In genomic region chr4:52712172-52712990, GRCh38 we compare ENCODE assay signal across 1 cellular context.
TF ChIP-seq lines count a peak whose summit lies in the region.

No MANE protein-coding gene starts in this region.

TF ChIP-seq in WTC11, 78 proteins besides CTCF, POLR2A, EP300 and RAD21 (continued from another document):
- TF ChIP-seq AR (CRISPR knock-in tag; IDR thresholded peaks at IDR 0.05) (no peak), SP1 (CRISPR knock-in tag; conservative IDR thresholded peaks at IDR 0.05) (peak; percentile 95), JAZF1 (CRISPR knock-in tag; IDR thresholded peaks at IDR 0.05) (no peak), CREB1 (CRISPR knock-in tag; IDR thresholded peaks at IDR 0.05) (no peak), ZNF425 (CRISPR knock-in tag; conservative IDR thresholded peaks at IDR 0.05) (no peak), RORB (CRISPR knock-in tag; IDR thresholded peaks at IDR 0.05) (no peak), GABPB1 (CRISPR knock-in tag; IDR thresholded peaks at IDR 0.05) (peak; percentile 31; the same call in 1 of the 2 replicates), SOX15 (CRISPR knock-in tag; IDR thresholded peaks at IDR 0.05) (no peak), ZNF317 (CRISPR knock-in tag; IDR thresholded peaks at IDR 0.05; ENCODE audit: borderline replicate concordance, low read depth) (no peak), MAX (CRISPR knock-in tag; IDR thresholded peaks at IDR 0.05) (peak; percentile 87), FOXP1 (CRISPR knock-in tag; IDR thresholded peaks at IDR 0.05; ENCODE audit: borderline replicate concordance) (peak; percentile 89), GTF2I (CRISPR knock-in tag; conservative IDR thresholded peaks at IDR 0.05) (no peak), ETV6 (CRISPR knock-in tag; IDR thresholded peaks at IDR 0.05) (peak; percentile 93), ATF1 (CRISPR knock-in tag; IDR thresholded peaks at IDR 0.05) (peak; percentile 65; the same call in 1 of the 2 replicates), OVOL2 (CRISPR knock-in tag; IDR thresholded peaks at IDR 0.05; ENCODE audit: borderline replicate concordance) (no peak), NFYB (CRISPR knock-in tag; conservative IDR thresholded peaks at IDR 0.05; ENCODE audit: low read depth) (peak; percentile 73), ZNF671 (CRISPR knock-in tag; IDR thresholded peaks at IDR 0.05) (no peak), SMAD4 (CRISPR knock-in tag; IDR thresholded peaks at IDR 0.05) (no peak), TCF7 (CRISPR knock-in tag; IDR thresholded peaks at IDR 0.05; ENCODE audit: low read depth) (no peak), ZNF263 (CRISPR knock-in tag; IDR thresholded peaks at IDR 0.05; ENCODE audit: low read depth) (0 out of 2 replicates have a peak, but pooled peaks have one; percentile 38), NR2C2 (CRISPR knock-in tag; IDR thresholded peaks at IDR 0.05) (no peak), NR1H2 (CRISPR knock-in tag; IDR thresholded peaks at IDR 0.05) (no peak), ZNF138 (CRISPR knock-in tag; conservative IDR thresholded peaks at IDR 0.05) (peak; percentile 69; the same call in 1 of the 2 replicates), HMGXB4 (CRISPR knock-in tag; IDR thresholded peaks at IDR 0.05) (peak; percentile 82; the same call in 1 of the 2 replicates), TEAD1 (CRISPR knock-in tag; IDR thresholded peaks at IDR 0.05) (peak; percentile 69; the same call in 1 of the 2 replicates), NFE2L1 (CRISPR knock-in tag; IDR thresholded peaks at IDR 0.05) (no peak), CBFB (CRISPR knock-in tag; IDR thresholded peaks at IDR 0.05; ENCODE audit: low read depth) (no peak), ZBTB21 (CRISPR knock-in tag; IDR thresholded peaks at IDR 0.05; ENCODE audit: borderline replicate concordance) (peak; percentile 69; the same call in 1 of the 2 replicates), PRDM15 (CRISPR knock-in tag; IDR thresholded peaks at IDR 0.05) (no peak)
- TF ChIP-seq, protein P1, sequence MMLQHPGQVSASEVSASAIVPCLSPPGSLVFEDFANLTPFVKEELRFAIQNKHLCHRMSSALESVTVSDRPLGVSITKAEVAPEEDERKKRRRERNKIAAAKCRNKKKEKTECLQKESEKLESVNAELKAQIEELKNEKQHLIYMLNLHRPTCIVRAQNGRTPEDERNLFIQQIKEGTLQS (CRISPR knock-in tag; conservative IDR thresholded peaks at IDR 0.05), result no peak
- TF ChIP-seq, protein P2, sequence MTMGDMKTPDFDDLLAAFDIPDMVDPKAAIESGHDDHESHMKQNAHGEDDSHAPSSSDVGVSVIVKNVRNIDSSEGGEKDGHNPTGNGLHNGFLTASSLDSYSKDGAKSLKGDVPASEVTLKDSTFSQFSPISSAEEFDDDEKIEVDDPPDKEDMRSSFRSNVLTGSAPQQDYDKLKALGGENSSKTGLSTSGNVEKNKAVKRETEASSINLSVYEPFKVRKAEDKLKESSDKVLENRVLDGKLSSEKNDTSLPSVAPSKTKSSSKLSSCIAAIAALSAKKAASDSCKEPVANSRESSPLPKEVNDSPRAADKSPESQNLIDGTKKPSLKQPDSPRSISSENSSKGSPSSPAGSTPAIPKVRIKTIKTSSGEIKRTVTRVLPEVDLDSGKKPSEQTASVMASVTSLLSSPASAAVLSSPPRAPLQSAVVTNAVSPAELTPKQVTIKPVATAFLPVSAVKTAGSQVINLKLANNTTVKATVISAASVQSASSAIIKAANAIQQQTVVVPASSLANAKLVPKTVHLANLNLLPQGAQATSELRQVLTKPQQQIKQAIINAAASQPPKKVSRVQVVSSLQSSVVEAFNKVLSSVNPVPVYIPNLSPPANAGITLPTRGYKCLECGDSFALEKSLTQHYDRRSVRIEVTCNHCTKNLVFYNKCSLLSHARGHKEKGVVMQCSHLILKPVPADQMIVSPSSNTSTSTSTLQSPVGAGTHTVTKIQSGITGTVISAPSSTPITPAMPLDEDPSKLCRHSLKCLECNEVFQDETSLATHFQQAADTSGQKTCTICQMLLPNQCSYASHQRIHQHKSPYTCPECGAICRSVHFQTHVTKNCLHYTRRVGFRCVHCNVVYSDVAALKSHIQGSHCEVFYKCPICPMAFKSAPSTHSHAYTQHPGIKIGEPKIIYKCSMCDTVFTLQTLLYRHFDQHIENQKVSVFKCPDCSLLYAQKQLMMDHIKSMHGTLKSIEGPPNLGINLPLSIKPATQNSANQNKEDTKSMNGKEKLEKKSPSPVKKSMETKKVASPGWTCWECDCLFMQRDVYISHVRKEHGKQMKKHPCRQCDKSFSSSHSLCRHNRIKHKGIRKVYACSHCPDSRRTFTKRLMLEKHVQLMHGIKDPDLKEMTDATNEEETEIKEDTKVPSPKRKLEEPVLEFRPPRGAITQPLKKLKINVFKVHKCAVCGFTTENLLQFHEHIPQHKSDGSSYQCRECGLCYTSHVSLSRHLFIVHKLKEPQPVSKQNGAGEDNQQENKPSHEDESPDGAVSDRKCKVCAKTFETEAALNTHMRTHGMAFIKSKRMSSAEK (CRISPR knock-in tag; IDR thresholded peaks at IDR 0.05; ENCODE audit: borderline replicate concordance), result no peak
- TF ChIP-seq, protein P3, sequence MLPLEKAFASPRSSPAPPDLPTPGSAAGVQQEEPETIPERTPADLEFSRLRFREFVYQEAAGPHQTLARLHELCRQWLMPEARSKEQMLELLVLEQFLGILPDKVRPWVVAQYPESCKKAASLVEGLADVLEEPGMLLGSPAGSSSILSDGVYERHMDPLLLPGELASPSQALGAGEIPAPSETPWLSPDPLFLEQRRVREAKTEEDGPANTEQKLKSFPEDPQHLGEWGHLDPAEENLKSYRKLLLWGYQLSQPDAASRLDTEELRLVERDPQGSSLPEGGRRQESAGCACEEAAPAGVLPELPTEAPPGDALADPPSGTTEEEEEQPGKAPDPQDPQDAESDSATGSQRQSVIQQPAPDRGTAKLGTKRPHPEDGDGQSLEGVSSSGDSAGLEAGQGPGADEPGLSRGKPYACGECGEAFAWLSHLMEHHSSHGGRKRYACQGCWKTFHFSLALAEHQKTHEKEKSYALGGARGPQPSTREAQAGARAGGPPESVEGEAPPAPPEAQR (CRISPR knock-in tag; IDR thresholded peaks at IDR 0.05), result no peak
- TF ChIP-seq, protein P4, sequence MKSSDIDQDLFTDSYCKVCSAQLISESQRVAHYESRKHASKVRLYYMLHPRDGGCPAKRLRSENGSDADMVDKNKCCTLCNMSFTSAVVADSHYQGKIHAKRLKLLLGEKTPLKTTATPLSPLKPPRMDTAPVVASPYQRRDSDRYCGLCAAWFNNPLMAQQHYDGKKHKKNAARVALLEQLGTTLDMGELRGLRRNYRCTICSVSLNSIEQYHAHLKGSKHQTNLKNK (CRISPR knock-in tag; IDR thresholded peaks at IDR 0.05), result no peak
- TF ChIP-seq, protein P5, sequence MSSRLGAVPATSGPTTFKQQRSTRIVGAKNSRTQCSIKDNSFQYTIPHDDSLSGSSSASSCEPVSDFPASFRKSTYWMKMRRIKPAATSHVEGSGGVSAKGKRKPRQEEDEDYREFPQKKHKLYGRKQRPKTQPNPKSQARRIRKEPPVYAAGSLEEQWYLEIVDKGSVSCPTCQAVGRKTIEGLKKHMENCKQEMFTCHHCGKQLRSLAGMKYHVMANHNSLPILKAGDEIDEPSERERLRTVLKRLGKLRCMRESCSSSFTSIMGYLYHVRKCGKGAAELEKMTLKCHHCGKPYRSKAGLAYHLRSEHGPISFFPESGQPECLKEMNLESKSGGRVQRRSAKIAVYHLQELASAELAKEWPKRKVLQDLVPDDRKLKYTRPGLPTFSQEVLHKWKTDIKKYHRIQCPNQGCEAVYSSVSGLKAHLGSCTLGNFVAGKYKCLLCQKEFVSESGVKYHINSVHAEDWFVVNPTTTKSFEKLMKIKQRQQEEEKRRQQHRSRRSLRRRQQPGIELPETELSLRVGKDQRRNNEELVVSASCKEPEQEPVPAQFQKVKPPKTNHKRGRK (CRISPR knock-in tag; IDR thresholded peaks at IDR 0.05; ENCODE audit: borderline replicate concordance), result no peak
- TF ChIP-seq, protein P6, sequence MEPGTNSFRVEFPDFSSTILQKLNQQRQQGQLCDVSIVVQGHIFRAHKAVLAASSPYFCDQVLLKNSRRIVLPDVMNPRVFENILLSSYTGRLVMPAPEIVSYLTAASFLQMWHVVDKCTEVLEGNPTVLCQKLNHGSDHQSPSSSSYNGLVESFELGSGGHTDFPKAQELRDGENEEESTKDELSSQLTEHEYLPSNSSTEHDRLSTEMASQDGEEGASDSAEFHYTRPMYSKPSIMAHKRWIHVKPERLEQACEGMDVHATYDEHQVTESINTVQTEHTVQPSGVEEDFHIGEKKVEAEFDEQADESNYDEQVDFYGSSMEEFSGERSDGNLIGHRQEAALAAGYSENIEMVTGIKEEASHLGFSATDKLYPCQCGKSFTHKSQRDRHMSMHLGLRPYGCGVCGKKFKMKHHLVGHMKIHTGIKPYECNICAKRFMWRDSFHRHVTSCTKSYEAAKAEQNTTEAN (CRISPR knock-in tag; IDR thresholded peaks at IDR 0.05), result peak; percentile 45; the same call in 1 of the 2 replicates
